Comparison of ENCODE assay signal across 7 cellular contexts in the genomic region with DNA sequence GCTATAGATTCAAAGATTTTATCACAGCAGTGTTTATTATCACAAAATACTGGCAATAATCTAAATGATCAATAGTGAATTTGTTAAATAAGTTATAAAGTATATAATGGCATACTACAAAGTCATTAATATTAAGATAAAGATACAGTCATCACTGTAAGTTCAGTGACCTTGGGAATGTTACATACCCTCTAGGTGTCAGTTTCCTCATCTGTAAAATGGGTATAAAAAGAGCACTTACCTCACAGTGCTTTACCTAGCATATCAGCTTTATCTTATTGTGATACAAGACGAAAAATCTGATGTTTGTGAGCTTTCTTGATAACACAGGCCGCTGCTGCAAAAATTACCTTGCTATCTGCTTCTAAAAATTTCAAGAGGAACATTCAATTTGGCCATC.
"Had no signal": no experiment of that assay in that cellular context is flagged by ENCODE, and none has a peak within 500 bp of the region (broad histone marks: within the 10 kb centered on the region; RNA-seq: fewer than 3 reads in every experiment).

No MANE protein-coding gene starts in this region.

- ATAC-seq: HCT116 had no signal

- H3K9ac ChIP-seq: GM23248 had no signal

- H3K4me3 ChIP-seq: GM23248 had no signal

- H2AFZ ChIP-seq: GM23248 had no signal

- DNase-seq: GM23248, GOT3, H9, HFFc6, KG1 had no signal

- H3K27ac ChIP-seq: GM23248 had no signal

- FAIRE-seq: HTR-8/SVneo had no signal
